In the genomic region with DNA sequence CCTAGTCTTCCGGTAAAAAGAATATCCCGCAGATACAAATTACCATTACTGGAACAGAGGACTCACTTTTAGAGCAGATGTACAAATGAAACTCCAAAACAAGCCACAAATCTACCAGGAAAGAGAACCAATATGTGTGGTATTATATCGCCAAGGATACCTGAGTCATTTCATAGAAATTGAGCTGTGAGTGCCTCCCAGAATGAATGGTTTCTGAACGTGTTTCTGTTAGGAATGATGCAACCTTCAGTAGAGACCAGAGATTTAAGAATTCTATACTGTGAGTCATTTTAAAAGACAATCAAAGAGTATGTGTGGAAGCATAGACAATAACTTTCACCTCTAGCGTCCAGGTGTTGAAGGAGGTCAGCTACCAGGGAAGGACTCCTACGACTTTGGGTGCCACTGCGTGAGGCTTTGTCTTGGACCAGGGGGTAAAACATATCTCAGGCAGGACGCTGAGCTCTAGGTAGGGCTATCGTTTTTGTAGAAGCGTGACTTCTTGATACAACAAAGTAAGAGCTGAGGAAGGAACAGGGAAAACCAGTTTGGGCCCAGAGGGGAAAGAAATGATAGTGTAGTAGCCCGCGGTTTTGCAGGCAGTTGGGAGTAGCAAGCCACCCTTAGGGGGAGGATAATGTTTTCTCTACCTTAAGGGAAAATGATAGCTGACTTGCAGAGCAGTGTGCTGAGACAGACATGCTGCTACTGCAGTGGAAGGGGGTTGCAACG, we compare ENCODE assay signal across 1 cellular context.
TF ChIP-seq lines count a peak whose summit lies in the region.

No MANE protein-coding gene starts in this region.

TF ChIP-seq in WTC11, 78 proteins besides CTCF, POLR2A, EP300 and RAD21 (continued from another document):
- TF ChIP-seq, protein P1, sequence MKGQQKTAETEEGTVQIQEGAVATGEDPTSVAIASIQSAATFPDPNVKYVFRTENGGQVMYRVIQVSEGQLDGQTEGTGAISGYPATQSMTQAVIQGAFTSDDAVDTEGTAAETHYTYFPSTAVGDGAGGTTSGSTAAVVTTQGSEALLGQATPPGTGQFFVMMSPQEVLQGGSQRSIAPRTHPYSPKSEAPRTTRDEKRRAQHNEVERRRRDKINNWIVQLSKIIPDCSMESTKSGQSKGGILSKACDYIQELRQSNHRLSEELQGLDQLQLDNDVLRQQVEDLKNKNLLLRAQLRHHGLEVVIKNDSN (CRISPR knock-in tag; IDR thresholded peaks at IDR 0.05), result no peak
- TF ChIP-seq ZNF396 (CRISPR knock-in tag; IDR thresholded peaks at IDR 0.05; ENCODE audit: borderline replicate concordance), result no peak
- TF ChIP-seq NFE2L1 (CRISPR knock-in tag; IDR thresholded peaks at IDR 0.05), result no peak
TF ChIP-seq in WTC11: peak in this region for 0.
